ENCODE assay signal across 11 cellular contexts in genomic region chr4:33649015-33649414, GRCh38.
DNase-seq lines count a peak whose midpoint lies in the region; ATAC-seq and TF ChIP-seq lines count a peak whose summit lies in the region.
"Had no signal": no experiment of that assay in that cellular context is flagged by ENCODE, and none has a peak within 500 bp of the region (broad histone marks: within the 10 kb centered on the region; RNA-seq: fewer than 3 reads in every experiment).

No MANE protein-coding gene starts in this region.

- H3K79me2 ChIP-seq in DND-41 (ENCODE audit: insufficient read depth, low read length) (no peaks in the 10 kb centered on the region), mammary epithelial cell (ENCODE audit: insufficient read depth, low read length) (no peaks in the 10 kb centered on the region)

- no peak overlapping the region for H3K27ac Mint-ChIP-seq in glutamatergic neuron (ENCODE audit: unreplicated experiment)
- no peak overlapping the region for H3K27ac Mint-ChIP-seq in CD4-positive, alpha-beta T cell
- H3K27ac Mint-ChIP-seq: activated naive CD4-positive, alpha-beta T cell treated with anti-CD3 and anti-CD28 coated beads, Interleukin-2, amount 50 U/mL, for 24 hours; natural killer cell treated with Interleukin-12 subunit alpha and Interleukin-12 subunit beta and Interleukin-15 and Interleukin-18, amount 100 ng/mL, for 72 hours had no signal

- H3K36me3 ChIP-seq in DND-41 (ENCODE audit: insufficient read depth, low read length) (no peaks in the 10 kb centered on the region), mammary epithelial cell (ENCODE audit: insufficient read depth, low read length) (no peaks in the 10 kb centered on the region)
- no peaks in the 10 kb centered on the region for H3K36me3 ChIP-seq in effector memory CD4-positive, alpha-beta T cell (ENCODE audit: control insufficient read depth, insufficient read depth, low read length)
- H3K36me3 ChIP-seq: uterus had no signal

- H3K4me2 ChIP-seq in DND-41 (ENCODE audit: insufficient read depth, low read length) (no peak overlapping the region), mammary epithelial cell (ENCODE audit: insufficient read depth, low read depth, low read length) (no peak overlapping the region)

- H3K27me3 ChIP-seq in DND-41 (ENCODE audit: insufficient read depth, low read length, poor library complexity) (no peaks in the 10 kb centered on the region), mammary epithelial cell (ENCODE audit: insufficient read depth, low read length) (no peaks in the 10 kb centered on the region)
- H3K27me3 ChIP-seq in effector memory CD4-positive, alpha-beta T cell (replicated peaks; ENCODE audit: control insufficient read depth, insufficient read depth, low read length, poor library complexity, severe bottlenecking), result no peaks in the 10 kb centered on the region
- H3K27me3 ChIP-seq in CD4-positive, alpha-beta T cell (ENCODE audit: control insufficient read depth, insufficient read depth, low read length), result no peaks in the 10 kb centered on the region
- H3K27me3 ChIP-seq: uterus had no signal

- BruUV-seq in mammary epithelial cell (replicated peaks; lab: Mats Ljungman, UMichigan), result no TSS peak

- intact Hi-C loops in mammary epithelial cell (cut with micrococcal nuclease) (no loop called here), posterior cingulate gyrus (cut with DNase I) (no loop called here)
- intact Hi-C loops in CD4-positive, alpha-beta T cell (cut with DNase I, micrococcal nuclease), result no loop called here

- WGBS in mammary epithelial cell (ENCODE audit: low coverage, missing lambda C conversion rate), result 73% methylated on average over 1 of the region's 2 CpGs

- dilution Hi-C loops in mammary epithelial cell (cut with HindIII; ENCODE audit: low sequenced_read_pairs), result no loop called here

- DNase-seq in DND-41 (no peak), M059J (ENCODE audit: low read depth) (peak; percentile 39), mammary epithelial cell (peak; percentile 1), myocyte (ENCODE audit: low read depth) (peak; percentile 63), glutamatergic neuron (no peak), posterior cingulate gyrus (no peak)
- DNase-seq in effector memory CD4-positive, alpha-beta T cell, result no peak
- no peak for DNase-seq in CD4-positive, alpha-beta T cell
- DNase-seq: uterus had no signal

- H2AFZ ChIP-seq in DND-41 (ENCODE audit: low read depth, low read length) (no peak overlapping the region), mammary epithelial cell (ENCODE audit: low read depth, low read length) (no peak overlapping the region)

- H3K9me3 ChIP-seq in DND-41 (ENCODE audit: insufficient read depth, low read length, severe bottlenecking), result no peaks in the 10 kb centered on the region
- peaks cover 2% of the 10 kb centered on the region for H3K9me3 ChIP-seq in mammary epithelial cell (replicated peaks; ENCODE audit: insufficient read depth, low read length)
- H3K9me3 ChIP-seq in effector memory CD4-positive, alpha-beta T cell (ENCODE audit: control insufficient read depth, low read length), result no peaks in the 10 kb centered on the region
- H3K9me3 ChIP-seq in CD4-positive, alpha-beta T cell (ENCODE audit: control insufficient read depth, low read length), result no peaks in the 10 kb centered on the region
- H3K9me3 ChIP-seq: uterus had no signal

- H3K27ac ChIP-seq in DND-41 (ENCODE audit: low read length), result no peak overlapping the region
- H3K27ac ChIP-seq in mammary epithelial cell (ENCODE audit: insufficient read depth, low read depth, low read length), result no peak overlapping the region
- H3K27ac ChIP-seq in effector memory CD4-positive, alpha-beta T cell (ENCODE audit: insufficient read depth, low read length, poor library complexity, severe bottlenecking), result no peak overlapping the region
- no peak overlapping the region for H3K27ac ChIP-seq in CD4-positive, alpha-beta T cell (ENCODE audit: low read depth, low read length)
- H3K27ac ChIP-seq: uterus had no signal

- ATAC-seq in DND-41 (ENCODE audit: insufficient read depth, low read depth), result 0 out of 3 replicates have a peak, but pooled peaks have one; percentile 48
- ATAC-seq in CD4-positive, alpha-beta T cell (ENCODE audit: poor library complexity), result no peak
- ATAC-seq: natural killer cell treated with Interleukin-12 subunit alpha and Interleukin-12 subunit beta and Interleukin-15 and Interleukin-18, amount 100 ng/mL, for 72 hours had no signal

- H3K4me1 ChIP-seq in DND-41 (ENCODE audit: insufficient read depth, low read length) (no peaks in the 10 kb centered on the region), mammary epithelial cell (ENCODE audit: insufficient read depth, low read length) (no peaks in the 10 kb centered on the region)
- no peaks in the 10 kb centered on the region for H3K4me1 ChIP-seq in effector memory CD4-positive, alpha-beta T cell (ENCODE audit: control insufficient read depth, insufficient read depth, low read length, poor library complexity, severe bottlenecking)
- H3K4me1 ChIP-seq: uterus had no signal

- no peaks in the 10 kb centered on the region for H3K4me1 Mint-ChIP-seq in glutamatergic neuron (ENCODE audit: low read depth, unreplicated experiment)
- no peaks in the 10 kb centered on the region for H3K4me1 Mint-ChIP-seq in CD4-positive, alpha-beta T cell (ENCODE audit: low read depth)
- H3K4me1 Mint-ChIP-seq: activated naive CD4-positive, alpha-beta T cell treated with anti-CD3 and anti-CD28 coated beads, Interleukin-2, amount 50 U/mL, for 24 hours had no signal

- TF ChIP-seq CTCF in DND-41 (IDR thresholded peaks at IDR 0.05; ENCODE audit: borderline replicate concordance, extremely low read depth, low read length, poor library complexity, severe bottlenecking), result peak; percentile 59
- TF ChIP-seq CTCF in mammary epithelial cell (conservative IDR thresholded peaks at IDR 0.05 in 1 of 2, IDR thresholded peaks at IDR 0.05 in 1 of 2; ENCODE audit: extremely low read depth in 1 of 2, insufficient read depth in 1 of 2, low read depth in 1 of 2, low read length in 2 of 2), result peak in 1 of 2 donors; percentile 50
- no peak for TF ChIP-seq CTCF in glutamatergic neuron (IDR thresholded peaks at IDR 0.05; ENCODE audit: partially characterized antibody, unreplicated experiment)
- TF ChIP-seq CTCF in CD4-positive, alpha-beta T cell (IDR thresholded peaks at IDR 0.05), result no peak

- H3K9me3 Mint-ChIP-seq in glutamatergic neuron (ENCODE audit: unreplicated experiment), result peaks cover 1% of the 10 kb centered on the region
- H3K9me3 Mint-ChIP-seq in CD4-positive, alpha-beta T cell, result peaks cover 18% of the 10 kb centered on the region

- no peak overlapping the region for H3K4me3 Mint-ChIP-seq in glutamatergic neuron (ENCODE audit: unreplicated experiment)
- H3K4me3 Mint-ChIP-seq in CD4-positive, alpha-beta T cell, result no peak overlapping the region
- H3K4me3 Mint-ChIP-seq: activated naive CD4-positive, alpha-beta T cell treated with anti-CD3 and anti-CD28 coated beads, Interleukin-2, amount 50 U/mL, for 24 hours; natural killer cell treated with Interleukin-12 subunit alpha and Interleukin-12 subunit beta and Interleukin-15 and Interleukin-18, amount 100 ng/mL, for 72 hours had no signal

- no peak overlapping the region for H3K9ac ChIP-seq in DND-41 (ENCODE audit: low read depth, low read length)
- H3K9ac ChIP-seq in mammary epithelial cell (ENCODE audit: insufficient read depth, low read length), result no peak overlapping the region

- in situ Hi-C loops in mammary epithelial cell (cut with MboI; ENCODE audit: low sequenced_read_pairs in 2 of 2), result no loop called here

- CTCF ChIA-PET in mammary epithelial cell (lab: Charles Lee; ENCODE audit: low non-redundant PET), result interaction anchor here (0.6 kb wide), 1 partner anchor 897 kb away, joined by 3 read pairs; no protein-coding TSS in a partner anchor
- CTCF ChIA-PET in CD4-positive, alpha-beta T cell (lab: Charles Lee), result no interaction called here

- POLR2A ChIA-PET in CD4-positive, alpha-beta T cell (lab: Charles Lee), result no interaction called here

- no peaks in the 10 kb centered on the region for H3K27me3 Mint-ChIP-seq in glutamatergic neuron (ENCODE audit: unreplicated experiment)
- no peaks in the 10 kb centered on the region for H3K27me3 Mint-ChIP-seq in CD4-positive, alpha-beta T cell
- H3K27me3 Mint-ChIP-seq: activated naive CD4-positive, alpha-beta T cell treated with anti-CD3 and anti-CD28 coated beads, Interleukin-2, amount 50 U/mL, for 24 hours; natural killer cell treated with Interleukin-12 subunit alpha and Interleukin-12 subunit beta and Interleukin-15 and Interleukin-18, amount 100 ng/mL, for 72 hours had no signal

- H4K20me1 ChIP-seq in DND-41 (ENCODE audit: insufficient read depth, low read length) (no peaks in the 10 kb centered on the region), mammary epithelial cell (ENCODE audit: insufficient read depth, low read length) (no peaks in the 10 kb centered on the region)

- H3K4me3 ChIP-seq in DND-41 (ENCODE audit: low read depth in 1 of 2, low read length in 2 of 2) (no peak overlapping the region), mammary epithelial cell (replicated peaks in 1 of 3; ENCODE audit: insufficient read depth in 1 of 3, low read depth in 2 of 3, low read length in 3 of 3) (no peak overlapping the region)
- no peak overlapping the region for H3K4me3 ChIP-seq in effector memory CD4-positive, alpha-beta T cell (ENCODE audit: insufficient read depth, low read depth, low read length, poor library complexity, severe bottlenecking)
- H3K4me3 ChIP-seq: uterus had no signal

- H3K36me3 Mint-ChIP-seq in glutamatergic neuron (ENCODE audit: unreplicated experiment), result no peaks in the 10 kb centered on the region
- H3K36me3 Mint-ChIP-seq in CD4-positive, alpha-beta T cell (ENCODE audit: low read depth), result no peaks in the 10 kb centered on the region
- H3K36me3 Mint-ChIP-seq: activated naive CD4-positive, alpha-beta T cell treated with anti-CD3 and anti-CD28 coated beads, Interleukin-2, amount 50 U/mL, for 24 hours had no signal

Comparison
In these comparisons a context has a peak if more than half of its experiments do, and no peak if none do; other contexts are left out.
1. DNase-seq: peak in M059J (single experiment), mammary epithelial cell (single experiment) and myocyte (single experiment); none in DND-41 (single experiment), glutamatergic neuron (single experiment), posterior cingulate gyrus (0 of 10), effector memory CD4-positive, alpha-beta T cell (0 of 3) and CD4-positive, alpha-beta T cell (0 of 10).